Comparison of ENCODE assay signal across 19 cellular contexts in the genomic region with DNA sequence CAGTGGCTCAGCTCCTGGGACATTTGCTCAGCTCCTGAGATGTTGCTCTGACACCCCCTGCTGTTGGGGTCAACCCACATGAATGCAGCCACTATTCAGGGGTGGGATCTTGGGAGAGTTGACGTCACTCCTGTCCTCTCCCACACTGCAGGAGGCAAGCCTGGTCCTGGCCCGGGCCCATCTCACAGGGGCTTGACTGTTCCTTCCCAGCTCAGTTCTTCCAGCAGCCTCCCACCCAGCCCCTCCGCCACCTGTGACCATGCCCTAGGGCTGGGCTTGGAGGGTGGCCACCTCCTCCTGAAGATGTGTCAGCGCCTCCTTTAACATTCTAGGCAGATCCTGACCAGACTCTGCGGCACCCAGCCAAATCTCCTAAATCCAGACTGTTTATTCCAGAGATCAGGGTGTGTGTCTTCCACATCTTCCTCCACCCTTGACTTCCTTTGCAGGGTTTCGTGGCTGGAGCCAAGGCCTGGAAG. TPM values are rescaled to one million over a fixed set of nuclear protein-coding genes. Genes with fewer than 3 reads are reported as not detected.
A peak's percentile ranks its signal among the peaks of the same experiment; 100 is the strongest.
DNase-seq lines count a peak whose midpoint lies in the region; ATAC-seq, FAIRE-seq and TF ChIP-seq lines count a peak whose summit lies in the region.
"Had no signal": no experiment of that assay in that cellular context is flagged by ENCODE, and none has a peak within 500 bp of the region (broad histone marks: within the 10 kb centered on the region; RNA-seq: fewer than 3 reads in every experiment).

No MANE protein-coding gene starts in this region.

- intact Hi-C loops in left cardiac atrium (cut with DNase I) (no loop called here), sciatic nerve (cut with DNase I) (no loop called here)

- peaks cover 2% of the 10 kb centered on the region for H3K4me1 Mint-ChIP-seq in mesothelial cell of epicardium
- peaks cover 23% of the 10 kb centered on the region for H3K4me1 Mint-ChIP-seq in activated CD8-positive, alpha-beta memory T cell treated with anti-CD3 and anti-CD28 coated beads, Interleukin-2, amount 10 ng/mL, durations not matched to agents 7 days and 5 days
- H3K4me1 Mint-ChIP-seq in T-helper 17 cell = peaks cover 18% of the 10 kb centered on the region

- no peaks in the 10 kb centered on the region for H3K9me3 ChIP-seq in T-helper 17 cell (ENCODE audit: control insufficient read depth, low read length, poor library complexity, severe bottlenecking)

- H3K9me3 Mint-ChIP-seq in mesothelial cell of epicardium = peaks cover 4% of the 10 kb centered on the region
- no peaks in the 10 kb centered on the region for H3K9me3 Mint-ChIP-seq in activated CD8-positive, alpha-beta memory T cell treated with anti-CD3 and anti-CD28 coated beads, Interleukin-2, amount 10 ng/mL, durations not matched to agents 7 days and 5 days (ENCODE audit: low read depth)
- H3K9me3 Mint-ChIP-seq: activated T-helper 17 cell treated with anti-CD3 and anti-CD28 coated beads, Interleukin-2, amount 50 U/mL, for 72 hours; stimulated activated memory B cell treated with anti-CD40 and anti-IgM and Interleukin-4, amounts not matched to agents 10 μg/mL and 1 μg/mL and 100 μg/mL, for 72 hours had no signal

- no peak for FAIRE-seq in H54 (lab: Jason Lieb, UNC)
- FAIRE-seq: GM12878, islet of Langerhans had no signal

- no peak for TF ChIP-seq CTCF in mesothelial cell of epicardium (IDR thresholded peaks at IDR 0.05; ENCODE audit: unreplicated experiment)

- H3K36me3 Mint-ChIP-seq in mesothelial cell of epicardium (no peaks in the 10 kb centered on the region), T-helper 17 cell (ENCODE audit: low read depth) (peaks cover 7% of the 10 kb centered on the region)
- no peaks in the 10 kb centered on the region for H3K36me3 Mint-ChIP-seq in activated CD8-positive, alpha-beta memory T cell treated with anti-CD3 and anti-CD28 coated beads, Interleukin-2, amount 10 ng/mL, durations not matched to agents 7 days and 5 days
- H3K36me3 Mint-ChIP-seq: stimulated activated memory B cell treated with anti-CD40 and anti-IgM and Interleukin-4, amounts not matched to agents 10 μg/mL and 1 μg/mL and 100 μg/mL, for 72 hours had no signal

- DNase-seq in H54 (ENCODE audit: insufficient read length, low spot score) (peak; percentile 11), amniotic epithelial cell (ENCODE audit: low read depth) (peak; percentile 31), left cardiac atrium (peak; percentile 64), sciatic nerve (ENCODE audit: low spot score) (no peak), mesothelial cell of epicardium (ENCODE audit: low spot score in 2 of 2, unreplicated experiment in 2 of 2) (no peak), T-helper 17 cell (no peak)
- no peak for DNase-seq in activated CD8-positive, alpha-beta memory T cell treated with anti-CD3 and anti-CD28 coated beads, Interleukin-2, amount 10 ng/mL, durations not matched to agents 7 days and 5 days
- DNase-seq: aorta, foreskin melanocyte, KG1, NCI-H2029, NCI-H69, T-helper 9 cell had no signal

- H3K4me3 Mint-ChIP-seq in mesothelial cell of epicardium (no peak overlapping the region), T-helper 17 cell (no peak overlapping the region)
- no peak overlapping the region for H3K4me3 Mint-ChIP-seq in activated CD8-positive, alpha-beta memory T cell treated with anti-CD3 and anti-CD28 coated beads, Interleukin-2, amount 10 ng/mL, durations not matched to agents 7 days and 5 days
- H3K4me3 Mint-ChIP-seq: activated T-helper 17 cell treated with anti-CD3 and anti-CD28 coated beads, Interleukin-2, amount 50 U/mL, for 72 hours; stimulated activated memory B cell treated with anti-CD40 and anti-IgM and Interleukin-4, amounts not matched to agents 10 μg/mL and 1 μg/mL and 100 μg/mL, for 72 hours had no signal

- peaks cover 9% of the 10 kb centered on the region for H3K27me3 Mint-ChIP-seq in mesothelial cell of epicardium (ENCODE audit: low read depth)
- H3K27me3 Mint-ChIP-seq in activated CD8-positive, alpha-beta memory T cell treated with anti-CD3 and anti-CD28 coated beads, Interleukin-2, amount 10 ng/mL, durations not matched to agents 7 days and 5 days = peaks cover 40% of the 10 kb centered on the region
- peaks cover 42% of the 10 kb centered on the region for H3K27me3 Mint-ChIP-seq in T-helper 17 cell

- H3K27ac Mint-ChIP-seq in mesothelial cell of epicardium (no peak overlapping the region), T-helper 17 cell (no peak overlapping the region)
- H3K27ac Mint-ChIP-seq in activated CD8-positive, alpha-beta memory T cell treated with anti-CD3 and anti-CD28 coated beads, Interleukin-2, amount 10 ng/mL, durations not matched to agents 7 days and 5 days = no peak overlapping the region
- H3K27ac Mint-ChIP-seq: activated T-helper 17 cell treated with anti-CD3 and anti-CD28 coated beads, Interleukin-2, amount 50 U/mL, for 72 hours; stimulated activated memory B cell treated with anti-CD40 and anti-IgM and Interleukin-4, amounts not matched to agents 10 μg/mL and 1 μg/mL and 100 μg/mL, for 72 hours had no signal

- CTCF ChIA-PET in activated CD8-positive, alpha-beta memory T cell treated with anti-CD3 and anti-CD28 coated beads, Interleukin-2, amount 10 ng/mL, durations not matched to agents 7 days and 5 days (lab: Charles Lee) = interaction anchor here (1.6 kb wide), 1 partner anchor 13 kb away, joined by 3 read pairs; no protein-coding TSS in a partner anchor

- no peak for TF ChIP-seq POLR2A in H54 (IDR thresholded peaks at IDR 0.05; ENCODE audit: low read depth, low read length)

- ATAC-seq in left cardiac atrium (peak in 1 of 2 donors; percentile 33), sciatic nerve (peak; percentile 77), T-helper 17 cell (no peak), GM18502 (IDR thresholded peaks at IDR 0.05; ENCODE audit: poor library complexity, unreplicated experiment) (no peak)
- ATAC-seq in activated CD8-positive, alpha-beta memory T cell treated with anti-CD3 and anti-CD28 coated beads, Interleukin-2, amount 10 ng/mL, durations not matched to agents 7 days and 5 days = no peak
- ATAC-seq: activated T-helper 17 cell treated with anti-CD3 and anti-CD28 coated beads, Interleukin-2, amount 50 U/mL, for 72 hours; GM12878; stimulated activated memory B cell treated with anti-CD40 and anti-IgM and Interleukin-4, amounts not matched to agents 10 μg/mL and 1 μg/mL and 100 μg/mL, for 72 hours had no signal

RNA-seq across cellular contexts. Expression of a gene that starts 19.1 kb away (rescaled TPM):
- total RNA-seq in left cardiac atrium = not detected
- total RNA-seq in sciatic nerve = not detected
- not detected in 3 replicates for total RNA-seq in mesothelial cell of epicardium
- not detected for total RNA-seq in activated CD8-positive, alpha-beta memory T cell treated with anti-CD3 and anti-CD28 coated beads, Interleukin-2, amount 10 ng/mL, durations not matched to agents 7 days and 5 days
- not detected for total RNA-seq in T-helper 17 cell
- total RNA-seq: activated T-helper 17 cell treated with anti-CD3 and anti-CD28 coated beads, Interleukin-2, amount 50 U/mL, for 72 hours; aorta; dermis microvascular lymphatic vessel endothelial cell; GM12878 had no signal

Comparison
In these comparisons a context has a peak if more than half of its experiments do, and no peak if none do; other contexts are left out.
1. DNase-seq: peak in H54 (single experiment), amniotic epithelial cell (single experiment) and left cardiac atrium (single experiment); none in sciatic nerve (single experiment), mesothelial cell of epicardium (0 of 2), activated CD8-positive, alpha-beta memory T cell treated with anti-CD3 and anti-CD28 coated beads, Interleukin-2, amount 10 ng/mL, durations not matched to agents 7 days and 5 days (single experiment) and T-helper 17 cell (0 of 3).